9 cellular contexts compared by ENCODE assay signal in genomic region chr4:144787365-144788263, GRCh38.
DNase-seq lines count a peak whose midpoint lies in the region; ATAC-seq and TF ChIP-seq lines count a peak whose summit lies in the region.
"Had no signal": no experiment of that assay in that cellular context is flagged by ENCODE, and none has a peak within 500 bp of the region (broad histone marks: within the 10 kb centered on the region; RNA-seq: fewer than 3 reads in every experiment).

No MANE protein-coding gene starts in this region.

- TF ChIP-seq CTCF in epithelial cell of esophagus (IDR thresholded peaks at IDR 0.05; ENCODE audit: insufficient read depth, low read depth, low read length, missing control alignments): peak; percentile 60

- peak; percentile 83 for ATAC-seq in HG02571 (IDR thresholded peaks at IDR 0.05; ENCODE audit: unreplicated experiment)

- H3K23ac ChIP-seq in trophoblast cell (ENCODE audit: low read length): no peak overlapping the region

- H3K4me3 ChIP-seq in epithelial cell of esophagus (ENCODE audit: low read length) (no peak overlapping the region), trophoblast cell (ENCODE audit: low read depth, low read length) (no peak overlapping the region)
- H3K4me3 ChIP-seq: BLaER1 treated with 17β-estradiol and CSF1 and Interleukin-3, amounts not matched to agents 10 nM and 100 nM had no signal

- no peak overlapping the region for H3K9ac ChIP-seq in trophoblast cell (ENCODE audit: low read length)
- H3K9ac ChIP-seq: BLaER1 treated with 17β-estradiol and CSF1 and Interleukin-3, amounts not matched to agents 10 nM and 100 nM had no signal

- H3K27me3 ChIP-seq in trophoblast cell (ENCODE audit: insufficient read depth, low read length): no peaks in the 10 kb centered on the region
- H3K27me3 ChIP-seq: BLaER1 treated with 17β-estradiol and CSF1 and Interleukin-3, amounts not matched to agents 10 nM and 100 nM had no signal

- H3K18ac ChIP-seq in trophoblast cell (ENCODE audit: low read length): no peak overlapping the region

- no peak overlapping the region for H4K12ac ChIP-seq in trophoblast cell (ENCODE audit: low read depth, low read length)

- H3K36me3 ChIP-seq in trophoblast cell (ENCODE audit: control insufficient read depth in 1 of 2, insufficient read depth in 2 of 2, low read length in 2 of 2): no peaks in the 10 kb centered on the region
- H3K36me3 ChIP-seq: BLaER1 treated with 17β-estradiol and CSF1 and Interleukin-3, amounts not matched to agents 10 nM and 100 nM had no signal

- no peak overlapping the region for H2AFZ ChIP-seq in trophoblast cell (ENCODE audit: insufficient read depth, low read length, poor library complexity)

- H3K4me1 ChIP-seq in trophoblast cell (ENCODE audit: control insufficient read depth in 1 of 2, insufficient read depth in 2 of 2, low read length in 2 of 2): no peaks in the 10 kb centered on the region
- H3K4me1 ChIP-seq: BLaER1 treated with 17β-estradiol and CSF1 and Interleukin-3, amounts not matched to agents 10 nM and 100 nM had no signal

- DNase-seq in DMS153 treated with DMSO at 0.1 percent for 48 hours (lab: John Stamatoyannopoulos, UW; ENCODE audit: unreplicated experiment) (peak; percentile 5), DMS153 (lab: John Stamatoyannopoulos, UW) (no peak), NCI-H526 treated with DMSO at 0.1 percent for 48 hours (lab: John Stamatoyannopoulos, UW) (peak; percentile 32), epithelial cell of esophagus (ENCODE audit: low read depth) (peak; percentile 50), trophoblast cell (peak; percentile 3 to 65), GOT3 (lab: John Stamatoyannopoulos, UW) (no peak)
- DNase-seq in activated CD4-positive, alpha-beta T cell treated with anti-CD3 and anti-CD28 coated beads, Interleukin-2, amount 50 U/mL, for 1 hour: no peak

- no peak overlapping the region for H2BK120ac ChIP-seq in trophoblast cell (ENCODE audit: insufficient read depth, low read length, poor library complexity)

- WGBS in trophoblast cell (ENCODE audit: extremely low coverage, insufficient coverage, insufficient read length): no CpG with 5 or more reads among the region's 2 CpGs

- H3K4me2 ChIP-seq in trophoblast cell (ENCODE audit: low read length): no peak overlapping the region
- H3K4me2 ChIP-seq: BLaER1 treated with 17β-estradiol and CSF1 and Interleukin-3, amounts not matched to agents 10 nM and 100 nM had no signal

- H2AK5ac ChIP-seq in trophoblast cell (ENCODE audit: low read length): no peak overlapping the region

- no peak overlapping the region for H4K8ac ChIP-seq in trophoblast cell (ENCODE audit: low read depth, low read length)

- H3K27ac ChIP-seq in trophoblast cell (ENCODE audit: low read depth, low read length): no peak overlapping the region
- H3K27ac ChIP-seq: BLaER1 treated with 17β-estradiol and CSF1 and Interleukin-3, amounts not matched to agents 10 nM and 100 nM had no signal

- H3K79me2 ChIP-seq in trophoblast cell (ENCODE audit: control insufficient read depth, insufficient read depth, low read length, poor library complexity): no peaks in the 10 kb centered on the region

- H2BK12ac ChIP-seq in trophoblast cell (ENCODE audit: low read length): no peak overlapping the region

- no peak overlapping the region for H3K14ac ChIP-seq in trophoblast cell (ENCODE audit: low read length)

- H4K91ac ChIP-seq in trophoblast cell (ENCODE audit: low read depth, low read length): no peak overlapping the region

- H3K79me1 ChIP-seq in trophoblast cell (ENCODE audit: low read length): no peaks in the 10 kb centered on the region

- H2BK5ac ChIP-seq in trophoblast cell (ENCODE audit: low read depth, low read length, poor library complexity): no peak overlapping the region

- no peak overlapping the region for H3K4ac ChIP-seq in trophoblast cell (ENCODE audit: low read depth, low read length)

- peaks cover 2% of the 10 kb centered on the region for H3K9me3 ChIP-seq in trophoblast cell (ENCODE audit: insufficient read depth, low read depth, low read length)

Comparison
In these comparisons a context has a peak if more than half of its experiments do, and no peak if none do; other contexts are left out.
1. DNase-seq: peak in DMS153 treated with DMSO at 0.1 percent for 48 hours (single experiment), NCI-H526 treated with DMSO at 0.1 percent for 48 hours (single experiment), epithelial cell of esophagus (single experiment) and trophoblast cell (2 of 2); none in DMS153 (single experiment), GOT3 (single experiment) and activated CD4-positive, alpha-beta T cell treated with anti-CD3 and anti-CD28 coated beads, Interleukin-2, amount 50 U/mL, for 1 hour (single experiment).